Comparison of ENCODE assay signal across 28 cellular contexts in genomic region chr1:52070704-52071103, GRCh38.
"Had no signal": no experiment of that assay in that cellular context is flagged by ENCODE, and none has a peak within 500 bp of the region (broad histone marks: within the 10 kb centered on the region; RNA-seq: fewer than 3 reads in every experiment).

No MANE protein-coding gene starts in this region.

- ATAC-seq: activated T-cell treated with anti-CD3 and anti-CD28 coated beads, Interleukin-2, amount 50 U/mL, for 4 hours; activated T-helper 17 cell treated with anti-CD3 and anti-CD28 coated beads, Interleukin-2, amount 50 U/mL, for 72 hours; effector memory CD8-positive, alpha-beta T cell; foreskin keratinocyte; gastrocnemius medialis; WTC11 had no signal

- FAIRE-seq: astrocyte had no signal

- H3K4me1 ChIP-seq: foreskin keratinocyte, gastrocnemius medialis had no signal

- H3K4me3 Mint-ChIP-seq: activated CD4-positive, alpha-beta memory T cell treated with anti-CD3 and anti-CD28 coated beads, Interleukin-2, amount 10 ng/mL, durations not matched to agents 7 days and 5 days; activated CD4-positive, alpha-beta T cell treated with anti-CD3 and anti-CD28 coated beads, Interleukin-2, amount 10 ng/mL, durations not matched to agents 7 days and 5 days; activated naive CD8-positive, alpha-beta T cell; activated T-cell treated with anti-CD3 and anti-CD28 coated beads, Interleukin-2, amount 50 U/mL, for 4 hours; activated T-helper 17 cell treated with anti-CD3 and anti-CD28 coated beads, Interleukin-2, amount 50 U/mL, for 72 hours; effector memory CD8-positive, alpha-beta T cell; WTC11 had no signal

- DNase-seq: activated CD4-positive, alpha-beta memory T cell treated with anti-CD3 and anti-CD28 coated beads, Interleukin-2, amount 10 ng/mL, durations not matched to agents 7 days and 5 days; activated CD4-positive, alpha-beta T cell treated with anti-CD3 and anti-CD28 coated beads for 1 hour; activated CD4-positive, alpha-beta T cell treated with anti-CD3 and anti-CD28 coated beads for 4 hours; activated CD4-positive, alpha-beta T cell treated with anti-CD3 and anti-CD28 coated beads, Interleukin-2, amount 10 ng/mL, durations not matched to agents 7 days and 5 days; activated CD4-positive, alpha-beta T cell treated with anti-CD3 and anti-CD28 coated beads, Interleukin-2, amount 50 U/mL, for 4 hours; activated effector memory CD4-positive, alpha-beta T cell treated with Interleukin-2 at 50 U/mL for 16 hours; activated gamma-delta T cell treated with Interleukin-2 at 50 U/mL for 16 hours; activated naive CD4-positive, alpha-beta T cell treated with anti-CD3 and anti-CD28 coated beads, Interleukin-2, amount 50 U/mL, for 16 hours; activated naive CD4-positive, alpha-beta T cell treated with Interleukin-2 at 50 U/mL for 16 hours; activated T-cell treated with anti-CD3 and anti-CD28 coated beads, Interleukin-2, amount 50 U/mL, for 4 hours; amniotic stem cell; anterior cingulate cortex; central memory CD4-positive, alpha-beta T cell; cerebellar nuclear complex; dermis blood vessel endothelial cell; effector CD4-positive, alpha-beta T cell; effector memory CD8-positive, alpha-beta T cell; erythroblast; foreskin keratinocyte; gastrocnemius medialis; glutamatergic neuron; T-helper 2 cell had no signal

- H3K9me3 Mint-ChIP-seq: activated CD4-positive, alpha-beta memory T cell treated with anti-CD3 and anti-CD28 coated beads, Interleukin-2, amount 10 ng/mL, durations not matched to agents 7 days and 5 days; activated CD4-positive, alpha-beta T cell treated with anti-CD3 and anti-CD28 coated beads, Interleukin-2, amount 10 ng/mL, durations not matched to agents 7 days and 5 days; activated T-cell treated with anti-CD3 and anti-CD28 coated beads, Interleukin-2, amount 50 U/mL, for 4 hours; activated T-helper 17 cell treated with anti-CD3 and anti-CD28 coated beads, Interleukin-2, amount 50 U/mL, for 72 hours; effector memory CD8-positive, alpha-beta T cell; WTC11 had no signal

- H3K27me3 Mint-ChIP-seq: activated CD4-positive, alpha-beta memory T cell treated with anti-CD3 and anti-CD28 coated beads, Interleukin-2, amount 10 ng/mL, durations not matched to agents 7 days and 5 days; activated CD4-positive, alpha-beta T cell treated with anti-CD3 and anti-CD28 coated beads, Interleukin-2, amount 10 ng/mL, durations not matched to agents 7 days and 5 days; activated naive CD8-positive, alpha-beta T cell; activated T-helper 17 cell treated with anti-CD3 and anti-CD28 coated beads, Interleukin-2, amount 50 U/mL, for 72 hours; effector memory CD8-positive, alpha-beta T cell had no signal

- H3K27ac ChIP-seq: coronary artery, esophagus muscularis mucosa, foreskin keratinocyte, gastrocnemius medialis had no signal

- H3K4me1 Mint-ChIP-seq: activated CD4-positive, alpha-beta memory T cell treated with anti-CD3 and anti-CD28 coated beads, Interleukin-2, amount 10 ng/mL, durations not matched to agents 7 days and 5 days; WTC11 had no signal

- H3K27me3 ChIP-seq: esophagus muscularis mucosa, foreskin keratinocyte, gastrocnemius medialis had no signal

- H3K4me3 ChIP-seq: coronary artery, esophagus muscularis mucosa, gastrocnemius medialis had no signal

- H3K9me3 ChIP-seq: esophagus muscularis mucosa, gastrocnemius medialis had no signal

- H3K27ac Mint-ChIP-seq: activated CD4-positive, alpha-beta memory T cell treated with anti-CD3 and anti-CD28 coated beads, Interleukin-2, amount 10 ng/mL, durations not matched to agents 7 days and 5 days; activated CD4-positive, alpha-beta T cell treated with anti-CD3 and anti-CD28 coated beads, Interleukin-2, amount 10 ng/mL, durations not matched to agents 7 days and 5 days; activated T-helper 17 cell treated with anti-CD3 and anti-CD28 coated beads, Interleukin-2, amount 50 U/mL, for 72 hours had no signal
